ENCODE assay signal across 14 cellular contexts in the genomic region with DNA sequence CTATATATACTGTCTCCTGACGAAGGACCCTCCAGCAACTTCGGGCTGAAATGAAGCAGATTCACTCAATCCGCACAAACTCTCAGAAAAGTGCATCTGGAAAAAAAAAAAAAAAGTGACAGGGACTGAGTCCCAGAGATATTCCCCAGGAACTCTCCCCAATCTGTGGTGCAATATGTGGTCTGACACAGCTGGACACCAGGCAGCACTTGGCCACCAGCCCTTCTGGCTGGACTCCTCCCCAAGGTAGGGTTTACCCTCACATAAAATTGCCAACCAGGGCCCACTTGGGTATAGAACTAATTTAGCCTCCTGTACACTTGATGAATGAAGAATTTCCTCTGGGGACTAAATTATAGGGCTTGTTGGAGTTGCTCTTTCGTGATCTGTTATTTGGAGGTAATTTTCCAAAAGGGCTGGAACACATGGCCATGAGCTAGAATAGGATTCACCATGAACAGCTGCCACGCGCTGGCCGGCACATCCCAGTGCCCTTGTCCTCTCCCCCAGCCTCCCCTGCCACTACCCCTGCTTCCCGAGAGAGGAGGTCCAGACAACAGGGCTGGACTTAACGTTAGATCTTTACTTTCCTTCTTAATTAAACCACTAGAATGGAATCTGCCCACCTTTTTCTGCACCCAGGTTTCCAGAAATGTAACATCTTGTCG.
"Had no signal": no experiment of that assay in that cellular context is flagged by ENCODE, and none has a peak within 500 bp of the region (broad histone marks: within the 10 kb centered on the region; RNA-seq: fewer than 3 reads in every experiment).

No MANE protein-coding gene starts in this region.

- H3K27ac ChIP-seq: neutrophil, thyroid gland had no signal

- H3K9me3 Mint-ChIP-seq: stimulated activated naive B cell treated with anti-CD40 and anti-IgM and Interleukin-4, amounts not matched to agents 10 μg/mL and 1 μg/mL and 100 μg/mL, for 72 hours had no signal

- H3K27me3 ChIP-seq: neutrophil, thyroid gland had no signal

- H3K4me3 Mint-ChIP-seq: activated naive CD8-positive, alpha-beta T cell treated with anti-CD3 and anti-CD28 coated beads, Interleukin-2, amount 10 ng/mL, durations not matched to agents 7 days and 5 days; brain; central memory CD8-positive, alpha-beta T cell; immature natural killer cell; stimulated activated naive B cell treated with anti-CD40 and anti-IgM and Interleukin-4, amounts not matched to agents 10 μg/mL and 1 μg/mL and 100 μg/mL, for 72 hours had no signal

- H3K27ac Mint-ChIP-seq: activated naive CD8-positive, alpha-beta T cell treated with anti-CD3 and anti-CD28 coated beads, Interleukin-2, amount 10 ng/mL, durations not matched to agents 7 days and 5 days; brain; immature natural killer cell; stimulated activated naive B cell treated with anti-CD40 and anti-IgM and Interleukin-4, amounts not matched to agents 10 μg/mL and 1 μg/mL and 100 μg/mL, for 72 hours had no signal

- H3K36me3 Mint-ChIP-seq: activated naive CD8-positive, alpha-beta T cell treated with anti-CD3 and anti-CD28 coated beads, Interleukin-2, amount 10 ng/mL, durations not matched to agents 7 days and 5 days; brain; immature natural killer cell; stimulated activated naive B cell treated with anti-CD40 and anti-IgM and Interleukin-4, amounts not matched to agents 10 μg/mL and 1 μg/mL and 100 μg/mL, for 72 hours had no signal

- H3K4me1 ChIP-seq: thyroid gland had no signal

- H3K9me3 ChIP-seq: neutrophil, thyroid gland had no signal

- FAIRE-seq: urothelium cell line had no signal

- H3K36me3 ChIP-seq: neutrophil, thyroid gland had no signal

- H3K4me1 Mint-ChIP-seq: activated naive CD8-positive, alpha-beta T cell treated with anti-CD3 and anti-CD28 coated beads, Interleukin-2, amount 10 ng/mL, durations not matched to agents 7 days and 5 days; brain; central memory CD8-positive, alpha-beta T cell; immature natural killer cell; stimulated activated naive B cell treated with anti-CD40 and anti-IgM and Interleukin-4, amounts not matched to agents 10 μg/mL and 1 μg/mL and 100 μg/mL, for 72 hours had no signal

- H3K27me3 Mint-ChIP-seq: activated naive CD8-positive, alpha-beta T cell treated with anti-CD3 and anti-CD28 coated beads, Interleukin-2, amount 10 ng/mL, durations not matched to agents 7 days and 5 days; brain; central memory CD8-positive, alpha-beta T cell; stimulated activated naive B cell treated with anti-CD40 and anti-IgM and Interleukin-4, amounts not matched to agents 10 μg/mL and 1 μg/mL and 100 μg/mL, for 72 hours had no signal

- DNase-seq: activated naive CD4-positive, alpha-beta T cell; activated naive CD8-positive, alpha-beta T cell treated with anti-CD3 and anti-CD28 coated beads, Interleukin-2, amount 10 ng/mL, durations not matched to agents 7 days and 5 days; cortex of kidney; effector CD8-positive, alpha-beta T cell; foreskin melanocyte; head of caudate nucleus; immature natural killer cell; stimulated activated CD4-positive, alpha-beta T cell treated with anti-CD3 and anti-CD28 coated beads, Interleukin-2, amount 100 ng/mL, for 48 hours; stimulated activated naive B cell treated with anti-CD40 and anti-IgM and Interleukin-4, amounts not matched to agents 10 μg/mL and 1 μg/mL and 100 μg/mL, for 72 hours; thyroid gland had no signal

- H3K4me3 ChIP-seq: thyroid gland had no signal

- ATAC-seq: stimulated activated naive B cell treated with anti-CD40 and anti-IgM and Interleukin-4, amounts not matched to agents 10 μg/mL and 1 μg/mL and 100 μg/mL, for 72 hours had no signal
